In genomic region chr12:93702707-93703305, GRCh38 we compare ENCODE assay signal across 33 cellular contexts.
"Had no signal": no experiment of that assay in that cellular context is flagged by ENCODE, and none has a peak within 500 bp of the region (broad histone marks: within the 10 kb centered on the region; RNA-seq: fewer than 3 reads in every experiment).

No MANE protein-coding gene starts in this region.

- FAIRE-seq: bronchial epithelial cell, colon, endometrium, islet of Langerhans had no signal

- H3K36me3 ChIP-seq: adrenal gland, gastrocnemius medialis, ovary, stomach, tibial artery, upper lobe of right lung had no signal

- H3K27me3 Mint-ChIP-seq: activated CD4-positive, alpha-beta memory T cell treated with anti-CD3 and anti-CD28 coated beads for 36 hours; activated CD4-positive, alpha-beta T cell treated with anti-CD3 and anti-CD28 coated beads, Interleukin-2, amount 10 ng/mL, durations not matched to agents 24 days and 14 days; activated naive CD8-positive, alpha-beta T cell treated with anti-CD3 and anti-CD28 coated beads for 36 hours; central memory CD8-positive, alpha-beta T cell had no signal

- H3K27ac Mint-ChIP-seq: activated CD4-positive, alpha-beta memory T cell treated with anti-CD3 and anti-CD28 coated beads for 36 hours; activated CD4-positive, alpha-beta T cell treated with anti-CD3 and anti-CD28 coated beads, Interleukin-2, amount 10 ng/mL, durations not matched to agents 24 days and 14 days; activated naive CD4-positive, alpha-beta T cell treated with anti-CD3 and anti-CD28 coated beads for 36 hours; activated naive CD8-positive, alpha-beta T cell treated with anti-CD3 and anti-CD28 coated beads for 36 hours; activated T-helper 1 cell treated with anti-CD3 and anti-CD28 coated beads, Interleukin-12 subunit alpha, Interleukin-12 subunit beta, Interleukin-2, Interleukin-4 antibody, amounts not matched to agents 30 ng/mL and 10 ng/mL and 1 ng/mL, durations not matched to agents 14 hours and 24 hours and 36 hours; progenitor cell of endocrine pancreas; stimulated activated effector memory CD8-positive, alpha-beta T cell treated with anti-CD3 and anti-CD28 coated beads, Interleukin-12 subunit alpha, Interleukin-12 subunit beta, amount 100 ng/mL, for 72 hours had no signal

- H3K27me3 ChIP-seq: adrenal gland, gastrocnemius medialis, ovary, stomach, tibial artery, upper lobe of right lung had no signal

- H3K27ac ChIP-seq: adrenal gland, epithelial cell of prostate, gastrocnemius medialis, ovary, skin epidermis, stomach, tibial artery, upper lobe of right lung had no signal

- H3K9me3 ChIP-seq: adrenal gland, gastrocnemius medialis, ovary, stomach, tibial artery, upper lobe of right lung had no signal

- H3K36me3 Mint-ChIP-seq: stimulated activated effector memory CD8-positive, alpha-beta T cell treated with anti-CD3 and anti-CD28 coated beads, Interleukin-12 subunit alpha, Interleukin-12 subunit beta, amount 100 ng/mL, for 72 hours had no signal

- H3K9me3 Mint-ChIP-seq: activated CD4-positive, alpha-beta memory T cell treated with anti-CD3 and anti-CD28 coated beads for 36 hours; activated naive CD4-positive, alpha-beta T cell treated with anti-CD3 and anti-CD28 coated beads for 36 hours; activated T-helper 1 cell treated with anti-CD3 and anti-CD28 coated beads, Interleukin-12 subunit alpha, Interleukin-12 subunit beta, Interleukin-2, Interleukin-4 antibody, amounts not matched to agents 30 ng/mL and 10 ng/mL and 1 ng/mL, durations not matched to agents 14 hours and 24 hours and 36 hours; central memory CD8-positive, alpha-beta T cell; stimulated activated effector memory CD8-positive, alpha-beta T cell treated with anti-CD3 and anti-CD28 coated beads, Interleukin-12 subunit alpha, Interleukin-12 subunit beta, amount 100 ng/mL, for 72 hours had no signal

- DNase-seq: activated CD4-positive, alpha-beta memory T cell treated with anti-CD3 and anti-CD28 coated beads for 36 hours; activated CD4-positive, alpha-beta T cell treated with anti-CD3 and anti-CD28 coated beads, Interleukin-2, amount 10 ng/mL, durations not matched to agents 24 days and 14 days; activated CD4-positive, CD25-positive, alpha-beta regulatory T cell treated with anti-CD3 and anti-CD28 coated beads, Interleukin-2, amount 50 U/mL, for 72 hours; activated CD8-positive, alpha-beta memory T cell treated with anti-CD3 and anti-CD28 coated beads, Interleukin-2, amount 50 U/mL, for 4 hours; activated effector memory CD4-positive, alpha-beta T cell treated with anti-CD3 and anti-CD28 coated beads, Interleukin-2, amount 50 U/mL, for 16 hours; activated naive CD4-positive, alpha-beta T cell treated with anti-CD3 and anti-CD28 coated beads for 36 hours; activated naive CD8-positive, alpha-beta T cell treated with anti-CD3 and anti-CD28 coated beads for 36 hours; activated T-cell treated with anti-CD3 and anti-CD28 coated beads, Interleukin-2, amount 50 U/mL, for 1 hour; aorta; dermis blood vessel endothelial cell; effector CD4-positive, alpha-beta T cell; gastrocnemius medialis; glutamatergic neuron; mammary epithelial cell; ovary; retina; stimulated activated CD4-positive, alpha-beta T cell treated with anti-CD3 and anti-CD28 coated beads, Interleukin-4, amount 100 ng/mL, for 24 hours; stomach; T-helper 2 cell; tibial artery; upper lobe of right lung had no signal

- H3K4me3 ChIP-seq: adrenal gland, gastrocnemius medialis, ovary, skin epidermis, stomach, tibial artery, upper lobe of right lung had no signal

- H3K4me3 Mint-ChIP-seq: activated CD4-positive, alpha-beta memory T cell treated with anti-CD3 and anti-CD28 coated beads for 36 hours; activated CD4-positive, alpha-beta T cell treated with anti-CD3 and anti-CD28 coated beads, Interleukin-2, amount 10 ng/mL, durations not matched to agents 24 days and 14 days; activated naive CD4-positive, alpha-beta T cell treated with anti-CD3 and anti-CD28 coated beads for 36 hours; activated naive CD8-positive, alpha-beta T cell treated with anti-CD3 and anti-CD28 coated beads for 36 hours; activated T-helper 1 cell treated with anti-CD3 and anti-CD28 coated beads, Interleukin-12 subunit alpha, Interleukin-12 subunit beta, Interleukin-2, Interleukin-4 antibody, amounts not matched to agents 30 ng/mL and 10 ng/mL and 1 ng/mL, durations not matched to agents 14 hours and 24 hours and 36 hours; central memory CD8-positive, alpha-beta T cell; stimulated activated effector memory CD8-positive, alpha-beta T cell treated with anti-CD3 and anti-CD28 coated beads, Interleukin-12 subunit alpha, Interleukin-12 subunit beta, amount 100 ng/mL, for 72 hours had no signal

- ATAC-seq: gastrocnemius medialis; sciatic nerve; stimulated activated effector memory CD8-positive, alpha-beta T cell treated with anti-CD3 and anti-CD28 coated beads, Interleukin-12 subunit alpha, Interleukin-12 subunit beta, amount 100 ng/mL, for 72 hours; upper lobe of right lung had no signal
